In the genomic region with DNA sequence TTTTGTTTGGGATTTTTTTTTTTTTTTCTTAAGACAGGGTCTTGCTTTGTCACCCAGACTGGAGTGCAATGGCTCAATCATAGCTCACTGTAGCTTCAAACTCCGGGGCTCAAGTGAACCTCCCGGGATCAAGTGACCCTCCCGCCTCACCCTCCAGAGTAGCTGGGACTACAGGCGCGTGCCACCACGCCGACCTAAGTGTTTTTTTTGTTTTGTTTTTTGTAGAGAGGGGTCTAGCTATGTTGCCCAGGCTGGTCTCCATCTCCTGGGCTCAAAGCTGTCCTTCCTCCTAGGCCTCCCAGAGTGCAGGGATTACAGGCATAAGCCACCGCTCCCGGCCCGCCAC, we compare ENCODE assay signal across 8 cellular contexts. TPM values are rescaled to one million over a fixed set of nuclear protein-coding genes. Genes with fewer than 3 reads are reported as not detected.
DNase-seq lines count a peak whose midpoint lies in the region; ATAC-seq and TF ChIP-seq lines count a peak whose summit lies in the region.

No MANE protein-coding gene starts in this region.

- no peak for TF ChIP-seq CTCF in fibroblast of villous mesenchyme (IDR thresholded peaks at IDR 0.05; ENCODE audit: insufficient read depth, low read depth, low read length)
- no peak for TF ChIP-seq CTCF in retinal pigment epithelial cell (conservative IDR thresholded peaks at IDR 0.05; ENCODE audit: low read depth, low read length)
- no peak for TF ChIP-seq CTCF in GM13976 (IDR thresholded peaks at IDR 0.05; ENCODE audit: borderline replicate concordance, control extremely low read depth, extremely low read depth, insufficient read depth, missing control alignments)

- peak overlapping the region; percentile 75 for H3K4me3 ChIP-seq in fibroblast of villous mesenchyme (ENCODE audit: low read depth, low read length)
- peak overlapping the region; percentile 67 for H3K4me3 ChIP-seq in retinal pigment epithelial cell (ENCODE audit: low read length)

- ATAC-seq in GM21529 (IDR thresholded peaks at IDR 0.05; ENCODE audit: unreplicated experiment) (peak; percentile 5), SK-N-SH treated with all-trans-retinoic acid at 6 μM for 48 hours (peak; percentile 55), GM21447 (IDR thresholded peaks at IDR 0.05; ENCODE audit: unreplicated experiment) (no peak)

- in situ Hi-C loops in GM13976 (cut with MboI; ENCODE audit: low sequenced_read_pairs, unreplicated experiment), result no loop called here

- no peak for DNase-seq in fibroblast of villous mesenchyme (ENCODE audit: low read depth)
- no peak for DNase-seq in retinal pigment epithelial cell (ENCODE audit: low read depth)
- DNase-seq in GM13976 (ENCODE audit: low spot score), result no peak
- DNase-seq in GM03348 (ENCODE audit: low spot score), result no peak
- DNase-seq in RKO (ENCODE audit: low spot score), result no peak

TF ChIP-seq in SK-N-SH treated with all-trans-retinoic acid at 6 μM for 48 hours, 23 proteins besides CTCF, POLR2A, EP300 and RAD21:
- TF ChIP-seq CSDC2 (CRISPR knock-in tag; IDR thresholded peaks at IDR 0.05) (no peak), ISL1 (CRISPR knock-in tag; IDR thresholded peaks at IDR 0.05) (no peak), RARB (CRISPR knock-in tag; IDR thresholded peaks at IDR 0.05) (no peak), ZFP3 (CRISPR knock-in tag; IDR thresholded peaks at IDR 0.05) (no peak), ZNF70 (CRISPR knock-in tag; IDR thresholded peaks at IDR 0.05) (no peak), ZFP30 (CRISPR knock-in tag; IDR thresholded peaks at IDR 0.05) (no peak), SNAI2 (CRISPR knock-in tag; IDR thresholded peaks at IDR 0.05) (no peak), ZNF565 (CRISPR knock-in tag; conservative IDR thresholded peaks at IDR 0.05; ENCODE audit: low read depth) (no peak), PPARA (CRISPR knock-in tag; IDR thresholded peaks at IDR 0.05; ENCODE audit: borderline replicate concordance) (no peak)
- TF ChIP-seq, protein P1, sequence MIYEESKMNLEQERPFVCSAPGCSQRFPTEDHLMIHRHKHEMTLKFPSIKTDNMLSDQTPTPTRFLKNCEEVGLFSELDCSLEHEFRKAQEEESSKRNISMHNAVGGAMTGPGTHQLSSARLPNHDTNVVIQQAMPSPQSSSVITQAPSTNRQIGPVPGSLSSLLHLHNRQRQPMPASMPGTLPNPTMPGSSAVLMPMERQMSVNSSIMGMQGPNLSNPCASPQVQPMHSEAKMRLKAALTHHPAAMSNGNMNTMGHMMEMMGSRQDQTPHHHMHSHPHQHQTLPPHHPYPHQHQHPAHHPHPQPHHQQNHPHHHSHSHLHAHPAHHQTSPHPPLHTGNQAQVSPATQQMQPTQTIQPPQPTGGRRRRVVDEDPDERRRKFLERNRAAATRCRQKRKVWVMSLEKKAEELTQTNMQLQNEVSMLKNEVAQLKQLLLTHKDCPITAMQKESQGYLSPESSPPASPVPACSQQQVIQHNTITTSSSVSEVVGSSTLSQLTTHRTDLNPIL (CRISPR knock-in tag; IDR thresholded peaks at IDR 0.05; ENCODE audit: low read depth), result no peak
- TF ChIP-seq, protein P2, sequence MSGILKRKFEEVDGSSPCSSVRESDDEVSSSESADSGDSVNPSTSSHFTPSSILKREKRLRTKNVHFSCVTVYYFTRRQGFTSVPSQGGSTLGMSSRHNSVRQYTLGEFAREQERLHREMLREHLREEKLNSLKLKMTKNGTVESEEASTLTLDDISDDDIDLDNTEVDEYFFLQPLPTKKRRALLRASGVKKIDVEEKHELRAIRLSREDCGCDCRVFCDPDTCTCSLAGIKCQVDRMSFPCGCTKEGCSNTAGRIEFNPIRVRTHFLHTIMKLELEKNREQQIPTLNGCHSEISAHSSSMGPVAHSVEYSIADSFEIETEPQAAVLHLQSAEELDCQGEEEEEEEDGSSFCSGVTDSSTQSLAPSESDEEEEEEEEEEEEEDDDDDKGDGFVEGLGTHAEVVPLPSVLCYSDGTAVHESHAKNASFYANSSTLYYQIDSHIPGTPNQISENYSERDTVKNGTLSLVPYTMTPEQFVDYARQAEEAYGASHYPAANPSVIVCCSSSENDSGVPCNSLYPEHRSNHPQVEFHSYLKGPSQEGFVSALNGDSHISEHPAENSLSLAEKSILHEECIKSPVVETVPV (CRISPR knock-in tag; IDR thresholded peaks at IDR 0.05), result no peak

RNA-seq across cellular contexts. Expression of a gene that starts 0.8 kb away (rescaled TPM):
- total RNA-seq in fibroblast of villous mesenchyme, result 38.0 and 44.0 TPM in 2 replicates

RNA-seq across cellular contexts. Expression of a gene that starts 40.8 kb away (rescaled TPM):
- total RNA-seq in fibroblast of villous mesenchyme, result under 0.01 TPM in 1 of 2 replicates, not detected in the other
